In genomic region chr6:38370653-38371311, GRCh38 we compare ENCODE assay signal across 1 cellular context.
TF ChIP-seq lines count a peak whose summit lies in the region.

No MANE protein-coding gene starts in this region.

TF ChIP-seq in WTC11, 78 proteins besides CTCF, POLR2A, EP300 and RAD21 (continued from another document):
- no peak for TF ChIP-seq ZMAT4 (CRISPR knock-in tag; IDR thresholded peaks at IDR 0.05)
- no peak for TF ChIP-seq MXD4 (CRISPR knock-in tag; IDR thresholded peaks at IDR 0.05; ENCODE audit: borderline replicate concordance)
- no peak for TF ChIP-seq FOXP1 (CRISPR knock-in tag; IDR thresholded peaks at IDR 0.05; ENCODE audit: borderline replicate concordance)
- TF ChIP-seq SMAD3 (CRISPR knock-in tag; IDR thresholded peaks at IDR 0.05; ENCODE audit: borderline replicate concordance), result no peak
- TF ChIP-seq ZSCAN18 (CRISPR knock-in tag; IDR thresholded peaks at IDR 0.05), result no peak
- no peak for TF ChIP-seq OVOL2 (CRISPR knock-in tag; IDR thresholded peaks at IDR 0.05; ENCODE audit: borderline replicate concordance)
- TF ChIP-seq MAX (CRISPR knock-in tag; IDR thresholded peaks at IDR 0.05), result no peak
- TF ChIP-seq EMX1 (CRISPR knock-in tag; IDR thresholded peaks at IDR 0.05), result no peak
- TF ChIP-seq IRF2 (CRISPR knock-in tag; IDR thresholded peaks at IDR 0.05; ENCODE audit: borderline replicate concordance, low read depth), result no peak
- TF ChIP-seq TEAD1 (CRISPR knock-in tag; IDR thresholded peaks at IDR 0.05), result no peak
